In genomic region chr18:2898131-2898640, GRCh38 we compare ENCODE assay signal across 12 cellular contexts. TPM values are rescaled to one million over a fixed set of nuclear protein-coding genes. Genes with fewer than 3 reads are reported as not detected.
DNase-seq lines count a peak whose midpoint lies in the region; TF ChIP-seq lines count a peak whose summit lies in the region.
"Had no signal": no experiment of that assay in that cellular context is flagged by ENCODE, and none has a peak within 500 bp of the region (broad histone marks: within the 10 kb centered on the region; RNA-seq: fewer than 3 reads in every experiment).

No MANE protein-coding gene starts in this region.

- H3K27me3 ChIP-seq in dorsolateral prefrontal cortex, result peaks cover 0 to 11% (median 0%) of the 10 kb centered on the region in 45 donors
- H3K27me3 ChIP-seq: ascending aorta, pancreas had no signal

- H3K4me3 ChIP-seq in epithelial cell of esophagus (ENCODE audit: low read length) (no peak overlapping the region), dorsolateral prefrontal cortex (no peak overlapping the region)
- H3K4me3 ChIP-seq: ascending aorta, pancreas had no signal

- no peak for TF ChIP-seq CTCF in epithelial cell of esophagus (IDR thresholded peaks at IDR 0.05; ENCODE audit: insufficient read depth, low read depth, low read length, missing control alignments)
- TF ChIP-seq CTCF in dorsolateral prefrontal cortex (IDR thresholded peaks at IDR 0.05 in 54 of 56, conservative IDR thresholded peaks at IDR 0.05 in 2 of 56; ENCODE audit: low read depth in 1 of 56, partially characterized antibody in 56 of 56), result no peak

- H3K27ac ChIP-seq in dorsolateral prefrontal cortex, result peak overlapping the region in 2 of 59 donors; percentile 5 to 18
- H3K27ac ChIP-seq: ascending aorta, pancreas, VCaP had no signal

- peak; percentile 13 for DNase-seq in NCI-H82 (lab: John Stamatoyannopoulos, UW)
- no peak for DNase-seq in NCI-H82 treated with DMSO at 0.1 percent for 48 hours (lab: John Stamatoyannopoulos, UW; ENCODE audit: unreplicated experiment)
- DNase-seq in NOMO-1 treated with DMSO at 0.1 percent for 48 hours (lab: John Stamatoyannopoulos, UW; ENCODE audit: unreplicated experiment), result peak; percentile 66
- DNase-seq in epithelial cell of esophagus (ENCODE audit: low read depth), result peak; percentile 24
- peak; percentile 22 for DNase-seq in stimulated activated CD8-positive, alpha-beta memory T cell treated with anti-CD3 and anti-CD28 coated beads, Interleukin-4, amount 100 ng/mL, for 48 hours
- DNase-seq in dorsolateral prefrontal cortex, result no peak
- no peak for DNase-seq in NCI-H774 (lab: John Stamatoyannopoulos, UW)
- DNase-seq in cerebellar nuclear complex (lab: John Stamatoyannopoulos, UW), result no peak
- DNase-seq: NCI-H2029 treated with DMSO at 0.1 percent for 48 hours, pancreas had no signal

- intact Hi-C loops in dorsolateral prefrontal cortex (cut with DNase I), result no loop called here

RNA-seq across cellular contexts. Expression of gene EMILIN2, which starts 51.4 kb away (rescaled TPM):
- total RNA-seq in dorsolateral prefrontal cortex, result 1 to 10 TPM; 1.2 to 9.5 (median 2.9) TPM

Comparison
In these comparisons a context has a peak if more than half of its experiments do, and no peak if none do; other contexts are left out.
1. DNase-seq: peak in NCI-H82 (single experiment), NOMO-1 treated with DMSO at 0.1 percent for 48 hours (single experiment), epithelial cell of esophagus (single experiment) and stimulated activated CD8-positive, alpha-beta memory T cell treated with anti-CD3 and anti-CD28 coated beads, Interleukin-4, amount 100 ng/mL, for 48 hours (single experiment); none in NCI-H82 treated with DMSO at 0.1 percent for 48 hours (single experiment), dorsolateral prefrontal cortex (0 of 10), NCI-H774 (single experiment) and cerebellar nuclear complex (0 of 2).